ENCODE assay signal across 1 cellular context in the genomic region with DNA sequence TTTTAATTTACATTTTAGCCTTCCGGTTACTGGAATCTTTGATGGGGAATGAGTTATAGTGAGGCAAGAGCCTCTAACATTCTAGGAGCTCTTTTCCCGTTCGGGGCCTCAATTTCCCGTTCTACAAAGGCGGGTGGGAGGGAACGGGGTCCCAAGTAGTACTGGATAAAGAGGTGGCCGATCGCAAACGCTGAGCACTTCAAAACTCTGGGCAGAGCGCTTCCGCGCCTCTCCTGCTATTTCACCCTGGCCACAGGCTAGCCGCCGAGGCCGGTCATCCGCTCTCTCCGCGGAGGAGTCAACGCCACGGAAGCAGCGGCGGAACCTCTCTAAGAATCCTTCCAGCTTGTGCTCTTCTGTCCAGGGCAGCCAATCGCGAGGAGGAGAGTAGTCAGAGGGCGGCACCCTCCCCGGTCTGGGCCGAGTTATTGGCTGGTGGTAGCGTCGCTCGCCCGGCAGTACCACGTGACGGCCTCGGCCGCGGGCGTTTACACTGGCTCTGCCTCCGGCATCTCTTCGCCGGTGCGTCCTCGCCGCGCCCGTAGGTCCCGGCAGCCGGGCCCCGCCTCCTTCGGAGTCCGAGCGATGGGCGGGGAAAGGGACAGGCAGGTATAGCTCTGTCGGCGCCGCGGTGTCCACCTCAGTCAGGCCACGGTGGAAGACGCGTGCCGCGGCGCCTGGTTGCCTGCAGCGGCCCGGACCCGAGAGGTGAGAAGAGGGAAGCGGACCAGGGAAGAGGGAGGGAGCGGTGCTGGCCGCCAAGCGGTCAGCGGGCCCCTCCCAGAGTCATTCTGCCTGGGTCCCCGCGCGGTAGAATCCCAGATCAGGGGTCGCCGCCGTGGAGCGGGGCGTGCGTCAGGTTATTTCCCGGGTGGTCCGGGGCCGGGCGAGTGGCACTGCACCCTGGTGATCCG.
TF ChIP-seq lines count a peak whose summit lies in the region.

A gene (plus strand): TSS at position 487 of the 914 bp plus-strand sequence. CDS start 16,895 bp downstream, outside the sequence.

TF ChIP-seq in SK-N-SH, 30 proteins besides CTCF, POLR2A, EP300 and RAD21 (continued from another document):
- TF ChIP-seq, protein P1, sequence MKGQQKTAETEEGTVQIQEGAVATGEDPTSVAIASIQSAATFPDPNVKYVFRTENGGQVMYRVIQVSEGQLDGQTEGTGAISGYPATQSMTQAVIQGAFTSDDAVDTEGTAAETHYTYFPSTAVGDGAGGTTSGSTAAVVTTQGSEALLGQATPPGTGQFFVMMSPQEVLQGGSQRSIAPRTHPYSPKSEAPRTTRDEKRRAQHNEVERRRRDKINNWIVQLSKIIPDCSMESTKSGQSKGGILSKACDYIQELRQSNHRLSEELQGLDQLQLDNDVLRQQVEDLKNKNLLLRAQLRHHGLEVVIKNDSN (IDR thresholded peaks at IDR 0.05; ENCODE audit: borderline replicate concordance, low read depth), result peak; percentile 99
- TF ChIP-seq SIN3A (IDR thresholded peaks at IDR 0.05; ENCODE audit: borderline replicate concordance, low read depth, low read length) (peak; percentile 60; the same call in 1 of the 2 replicates), CHD2 (IDR thresholded peaks at IDR 0.05; ENCODE audit: low read length, partially characterized antibody) (peak; percentile 85), TCF12 (IDR thresholded peaks at IDR 0.05) (0 out of 2 replicates have a peak, but pooled peaks have one; percentile 8), GABPA (IDR thresholded peaks at IDR 0.05; ENCODE audit: low read depth) (peak; percentile 64), NRF1 (IDR thresholded peaks at IDR 0.05; ENCODE audit: low read depth, low read length) (no peak), GATA2 (CRISPR knock-in tag; IDR thresholded peaks at IDR 0.05) (no peak), FOXJ3 (CRISPR knock-in tag; IDR thresholded peaks at IDR 0.05) (0 out of 2 replicates have a peak, but pooled peaks have one; percentile 46), TEAD4 (IDR thresholded peaks at IDR 0.05; ENCODE audit: borderline replicate concordance, insufficient read depth) (no peak), RXRA (IDR thresholded peaks at IDR 0.05; ENCODE audit: borderline replicate concordance, low read depth) (no peak), FOXM1 (IDR thresholded peaks at IDR 0.05; ENCODE audit: low read depth) (no peak), MXI1 (IDR thresholded peaks at IDR 0.05; ENCODE audit: low read depth, low read length) (peak; percentile 71), ELF1 (IDR thresholded peaks at IDR 0.05) (peak; percentile 59), MEF2A (IDR thresholded peaks at IDR 0.05; ENCODE audit: borderline replicate concordance, low read depth) (no peak), EZH2phosphoT487 (IDR thresholded peaks at IDR 0.05; ENCODE audit: borderline replicate concordance, low read depth) (no peak), JUND (IDR thresholded peaks at IDR 0.05) (no peak), NFIC (IDR thresholded peaks at IDR 0.05; ENCODE audit: borderline replicate concordance) (no peak), TAF1 (IDR thresholded peaks at IDR 0.05; ENCODE audit: borderline replicate concordance, low read depth, low read length) (peak; percentile 76), RFX5 (IDR thresholded peaks at IDR 0.05; ENCODE audit: low read length) (no peak), FOSL2 (IDR thresholded peaks at IDR 0.05; ENCODE audit: borderline replicate concordance, low read depth) (no peak), RCOR1 (IDR thresholded peaks at IDR 0.05; ENCODE audit: low read length) (0 out of 2 replicates have a peak, but pooled peaks have one; percentile 56)
- TF ChIP-seq, protein P2, sequence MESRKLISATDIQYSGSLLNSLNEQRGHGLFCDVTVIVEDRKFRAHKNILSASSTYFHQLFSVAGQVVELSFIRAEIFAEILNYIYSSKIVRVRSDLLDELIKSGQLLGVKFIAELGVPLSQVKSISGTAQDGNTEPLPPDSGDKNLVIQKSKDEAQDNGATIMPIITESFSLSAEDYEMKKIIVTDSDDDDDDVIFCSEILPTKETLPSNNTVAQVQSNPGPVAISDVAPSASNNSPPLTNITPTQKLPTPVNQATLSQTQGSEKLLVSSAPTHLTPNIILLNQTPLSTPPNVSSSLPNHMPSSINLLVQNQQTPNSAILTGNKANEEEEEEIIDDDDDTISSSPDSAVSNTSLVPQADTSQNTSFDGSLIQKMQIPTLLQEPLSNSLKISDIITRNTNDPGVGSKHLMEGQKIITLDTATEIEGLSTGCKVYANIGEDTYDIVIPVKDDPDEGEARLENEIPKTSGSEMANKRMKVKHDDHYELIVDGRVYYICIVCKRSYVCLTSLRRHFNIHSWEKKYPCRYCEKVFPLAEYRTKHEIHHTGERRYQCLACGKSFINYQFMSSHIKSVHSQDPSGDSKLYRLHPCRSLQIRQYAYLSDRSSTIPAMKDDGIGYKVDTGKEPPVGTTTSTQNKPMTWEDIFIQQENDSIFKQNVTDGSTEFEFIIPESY (IDR thresholded peaks at IDR 0.05; ENCODE audit: borderline replicate concordance, low read depth), result no peak
- TF ChIP-seq, protein P3, sequence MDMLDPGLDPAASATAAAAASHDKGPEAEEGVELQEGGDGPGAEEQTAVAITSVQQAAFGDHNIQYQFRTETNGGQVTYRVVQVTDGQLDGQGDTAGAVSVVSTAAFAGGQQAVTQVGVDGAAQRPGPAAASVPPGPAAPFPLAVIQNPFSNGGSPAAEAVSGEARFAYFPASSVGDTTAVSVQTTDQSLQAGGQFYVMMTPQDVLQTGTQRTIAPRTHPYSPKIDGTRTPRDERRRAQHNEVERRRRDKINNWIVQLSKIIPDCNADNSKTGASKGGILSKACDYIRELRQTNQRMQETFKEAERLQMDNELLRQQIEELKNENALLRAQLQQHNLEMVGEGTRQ (IDR thresholded peaks at IDR 0.05; ENCODE audit: borderline replicate concordance, low read depth, low read length), result peak; percentile 89
- TF ChIP-seq, protein P4, sequence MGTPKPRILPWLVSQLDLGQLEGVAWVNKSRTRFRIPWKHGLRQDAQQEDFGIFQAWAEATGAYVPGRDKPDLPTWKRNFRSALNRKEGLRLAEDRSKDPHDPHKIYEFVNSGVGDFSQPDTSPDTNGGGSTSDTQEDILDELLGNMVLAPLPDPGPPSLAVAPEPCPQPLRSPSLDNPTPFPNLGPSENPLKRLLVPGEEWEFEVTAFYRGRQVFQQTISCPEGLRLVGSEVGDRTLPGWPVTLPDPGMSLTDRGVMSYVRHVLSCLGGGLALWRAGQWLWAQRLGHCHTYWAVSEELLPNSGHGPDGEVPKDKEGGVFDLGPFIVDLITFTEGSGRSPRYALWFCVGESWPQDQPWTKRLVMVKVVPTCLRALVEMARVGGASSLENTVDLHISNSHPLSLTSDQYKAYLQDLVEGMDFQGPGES (IDR thresholded peaks at IDR 0.05; ENCODE audit: low read depth, low read length), result peak; percentile 77
- TF ChIP-seq, protein P5, sequence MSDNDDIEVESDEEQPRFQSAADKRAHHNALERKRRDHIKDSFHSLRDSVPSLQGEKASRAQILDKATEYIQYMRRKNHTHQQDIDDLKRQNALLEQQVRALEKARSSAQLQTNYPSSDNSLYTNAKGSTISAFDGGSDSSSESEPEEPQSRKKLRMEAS (IDR thresholded peaks at IDR 0.05; ENCODE audit: low read depth), result peak; percentile 67
TF ChIP-seq in SK-N-SH: peak in this region for 16.
